17 cellular contexts compared by ENCODE assay signal in genomic region chr7:153588596-153588995, GRCh38.
DNase-seq lines count a peak whose midpoint lies in the region; ATAC-seq and TF ChIP-seq lines count a peak whose summit lies in the region.
"Had no signal": no experiment of that assay in that cellular context is flagged by ENCODE, and none has a peak within 500 bp of the region (broad histone marks: within the 10 kb centered on the region; RNA-seq: fewer than 3 reads in every experiment).

No MANE protein-coding gene starts in this region.

- H3K27me3 ChIP-seq in right lobe of liver (no peaks in the 10 kb centered on the region), mesenchymal stem cell (ENCODE audit: control insufficient read depth in 1 of 2, insufficient read depth in 1 of 2, low read length in 2 of 2) (no peaks in the 10 kb centered on the region)

- H2BK12ac ChIP-seq in mesenchymal stem cell (ENCODE audit: low read length in 2 of 2), result no peak overlapping the region

- no peak overlapping the region for H3K18ac ChIP-seq in mesenchymal stem cell (ENCODE audit: low read depth in 1 of 2, low read length in 2 of 2)

- TF ChIP-seq POLR2A in right lobe of liver (IDR thresholded peaks at IDR 0.05), result no peak

- WGBS in right lobe of liver (ENCODE audit: insufficient coverage, low coverage, low lambda C conversion rate, missing lambda C conversion rate), result 46% methylated on average over 5 of the region's 5 CpGs
- 73% methylated on average over 5 of the region's 5 CpGs for WGBS in mesenchymal stem cell

- no peak overlapping the region for H3K4ac ChIP-seq in mesenchymal stem cell (ENCODE audit: low read depth in 1 of 2, low read length in 2 of 2)

- no peaks in the 10 kb centered on the region for H3K9me3 ChIP-seq in right lobe of liver
- H3K9me3 ChIP-seq in mesenchymal stem cell (ENCODE audit: control insufficient read depth, low read length), result peaks cover 23% of the 10 kb centered on the region
- H3K9me3 ChIP-seq: Caco-2 had no signal

- H2AFZ ChIP-seq in mesenchymal stem cell (ENCODE audit: low read depth, low read length), result no peak overlapping the region

- no peak overlapping the region for H2AK5ac ChIP-seq in mesenchymal stem cell (ENCODE audit: low read length, severe bottlenecking)

- no peak overlapping the region for H2BK120ac ChIP-seq in mesenchymal stem cell (ENCODE audit: low read depth, low read length)

- DNase-seq in Ammon's horn (ENCODE audit: low spot score) (peak; percentile 23), Daoy (ENCODE audit: low read depth) (peak; percentile 22), head of caudate nucleus (peak in 40 of 42 donors; percentile 6 to 80 (median 50)), putamen (ENCODE audit: low spot score) (peak; percentile 69), right lobe of liver (no peak), DMS79 treated with DMSO at 0.1 percent for 48 hours (lab: John Stamatoyannopoulos, UW) (no peak), mesenchymal stem cell (no peak)
- DNase-seq: ACHN; Caco-2; CD4-positive, alpha-beta T cell; GF-D8; GOT3; H7; HFFc6; IMR-90 had no signal

- H3K79me1 ChIP-seq in mesenchymal stem cell (replicated peaks; ENCODE audit: low read length, poor library complexity, severe bottlenecking), result no peaks in the 10 kb centered on the region

- no peak overlapping the region for H2BK5ac ChIP-seq in mesenchymal stem cell (ENCODE audit: low read depth, low read length, poor library complexity, severe bottlenecking)

- H3K27ac ChIP-seq in right lobe of liver (no peak overlapping the region), mesenchymal stem cell (ENCODE audit: low read length, poor library complexity, severe bottlenecking) (no peak overlapping the region)
- H3K27ac ChIP-seq: C4-2B had no signal

- H3K36me3 ChIP-seq in right lobe of liver, result no peaks in the 10 kb centered on the region
- H3K36me3 ChIP-seq in mesenchymal stem cell (ENCODE audit: control insufficient read depth in 1 of 2, insufficient read depth in 2 of 2, low read depth in 1 of 2, low read length in 2 of 2), result no peaks in the 10 kb centered on the region

- no peak overlapping the region for H2BK15ac ChIP-seq in mesenchymal stem cell (ENCODE audit: low read depth, poor library complexity, severe bottlenecking)

- no peak overlapping the region for H4K8ac ChIP-seq in mesenchymal stem cell (ENCODE audit: low read length)

- H3K4me2 ChIP-seq in mesenchymal stem cell (ENCODE audit: low read length, poor library complexity, severe bottlenecking), result no peak overlapping the region

- no peak overlapping the region for H3K4me3 ChIP-seq in right lobe of liver
- H3K4me3 ChIP-seq in mesenchymal stem cell (ENCODE audit: insufficient read depth in 1 of 2, low read depth in 1 of 2, low read length in 2 of 2), result no peak overlapping the region

- H3K4me1 ChIP-seq in right lobe of liver (no peaks in the 10 kb centered on the region), mesenchymal stem cell (ENCODE audit: control insufficient read depth, insufficient read depth, low read depth, low read length) (peaks cover 1% of the 10 kb centered on the region)
- H3K4me1 ChIP-seq: Caco-2 had no signal

- no peak for TF ChIP-seq CTCF in right lobe of liver (IDR thresholded peaks at IDR 0.05)

- no peak overlapping the region for H3K14ac ChIP-seq in mesenchymal stem cell (ENCODE audit: low read length in 2 of 2)

- intact Hi-C loops in head of caudate nucleus (cut with DNase I) (no loop called here), right lobe of liver (cut with DNase I) (no loop called here)

- no peak overlapping the region for H3K23ac ChIP-seq in mesenchymal stem cell (ENCODE audit: low read length in 2 of 2)

- no peak overlapping the region for H4K91ac ChIP-seq in mesenchymal stem cell (ENCODE audit: low read length)

- H3K9ac ChIP-seq in mesenchymal stem cell (ENCODE audit: low read length), result no peak overlapping the region

- no peak for ATAC-seq in right lobe of liver
- ATAC-seq: HCT116 had no signal

Comparison
In these comparisons a context has a peak if more than half of its experiments do, and no peak if none do; other contexts are left out.
1. DNase-seq: peak in Ammon's horn (single experiment), Daoy (single experiment), head of caudate nucleus (40 of 42) and putamen (single experiment); none in right lobe of liver (0 of 3), DMS79 treated with DMSO at 0.1 percent for 48 hours (single experiment) and mesenchymal stem cell (single experiment).